16 cellular contexts compared by ENCODE assay signal in the genomic region with DNA sequence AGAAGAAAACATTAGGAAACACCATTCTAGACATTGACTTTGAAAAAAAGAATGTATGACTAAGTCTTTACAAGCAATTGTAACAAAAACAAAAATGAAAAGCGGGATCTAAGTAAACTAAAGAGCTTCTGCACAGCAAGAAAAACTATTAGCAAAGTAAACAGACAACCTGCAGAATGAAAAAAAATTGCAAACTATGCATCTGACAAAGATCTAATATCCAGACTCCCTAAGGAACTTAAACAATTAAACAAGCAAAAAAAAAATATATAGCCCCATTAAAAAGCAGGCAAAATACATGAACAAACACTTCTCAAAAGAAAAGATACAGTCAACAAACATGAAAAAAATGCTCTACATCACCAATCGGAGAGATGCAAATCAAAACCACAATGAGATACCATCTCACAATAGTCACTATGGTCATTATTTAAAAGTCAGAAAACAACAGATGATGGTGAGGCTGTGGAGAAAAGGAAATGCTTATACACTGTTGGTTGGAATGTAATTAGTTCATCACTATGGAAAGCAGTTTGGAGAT.
DNase-seq lines count a peak whose midpoint lies in the region; ATAC-seq, FAIRE-seq and TF ChIP-seq lines count a peak whose summit lies in the region.
"Had no signal": no experiment of that assay in that cellular context is flagged by ENCODE, and none has a peak within 500 bp of the region (broad histone marks: within the 10 kb centered on the region; RNA-seq: fewer than 3 reads in every experiment).

No MANE protein-coding gene starts in this region.

- H3K27ac ChIP-seq in Panc1 (ENCODE audit: low read length): no peak overlapping the region
- H3K27ac ChIP-seq in neuronal stem cell (replicated peaks; ENCODE audit: low read length): no peak overlapping the region
- H3K27ac ChIP-seq in tibial artery: no peak overlapping the region
- no peak overlapping the region for H3K27ac ChIP-seq in effector memory CD4-positive, alpha-beta T cell (ENCODE audit: insufficient read depth, low read length, poor library complexity, severe bottlenecking)
- H3K27ac ChIP-seq: colonic mucosa, lower lobe of right lung had no signal

- no peak overlapping the region for H3K18ac ChIP-seq in neuronal stem cell (ENCODE audit: low read length)

- no peak overlapping the region for H3K14ac ChIP-seq in neuronal stem cell (ENCODE audit: low read length)

- no peaks in the 10 kb centered on the region for H3K36me3 ChIP-seq in Panc1 (ENCODE audit: control insufficient read depth, insufficient read depth, low read length)
- no peaks in the 10 kb centered on the region for H3K36me3 ChIP-seq in neuronal stem cell (replicated peaks in 1 of 2; ENCODE audit: control insufficient read depth in 2 of 2, insufficient read depth in 2 of 2, low read length in 2 of 2)
- H3K36me3 ChIP-seq in tibial artery: no peaks in the 10 kb centered on the region
- no peaks in the 10 kb centered on the region for H3K36me3 ChIP-seq in effector memory CD4-positive, alpha-beta T cell (ENCODE audit: control insufficient read depth, insufficient read depth, low read length)
- H3K36me3 ChIP-seq: colonic mucosa, lower lobe of right lung had no signal

- H4K8ac ChIP-seq in neuronal stem cell (ENCODE audit: low read depth, low read length): no peak overlapping the region

- no peak overlapping the region for H3K4ac ChIP-seq in neuronal stem cell (ENCODE audit: low read length)

- H3K9ac ChIP-seq in neuronal stem cell (ENCODE audit: low read depth, low read length, poor library complexity): no peak overlapping the region

- H2BK5ac ChIP-seq in neuronal stem cell (ENCODE audit: low read length): no peak overlapping the region

- ATAC-seq in Panc1: peak; percentile 87
- ATAC-seq: lower lobe of right lung; natural killer cell treated with Interleukin-12 subunit alpha and Interleukin-12 subunit beta and Interleukin-15 and Interleukin-18, amount 100 ng/mL, for 72 hours had no signal

- H3K79me1 ChIP-seq in neuronal stem cell (ENCODE audit: low read depth, low read length): no peaks in the 10 kb centered on the region

- no TSS peak for BruUV-seq in Panc1 (replicated peaks; lab: Mats Ljungman, UMichigan)

- TF ChIP-seq CTCF in Panc1 (IDR thresholded peaks at IDR 0.05) (no peak), tibial artery (IDR thresholded peaks at IDR 0.05) (no peak)

- DNase-seq in ELR (ENCODE audit: low read depth): peak; percentile 83
- peak; percentile 28 for DNase-seq in Panc1 (ENCODE audit: low read depth, low spot score)
- peak; percentile 55 for DNase-seq in renal cortical epithelial cell (ENCODE audit: low read depth)
- no peak for DNase-seq in neuronal stem cell (ENCODE audit: low spot score)
- DNase-seq in tibial artery: no peak
- no peak for DNase-seq in posterior cingulate gyrus
- no peak for DNase-seq in effector memory CD4-positive, alpha-beta T cell
- DNase-seq: activated CD8-positive, alpha-beta memory T cell treated with anti-CD3 and anti-CD28 coated beads, Interleukin-2, amount 50 U/mL, for 4 hours; CD4-positive, alpha-beta memory T cell; colonic mucosa; lower lobe of right lung; NCI-H1092; NCI-H2227 treated with DMSO at 0.1 percent for 48 hours; stimulated activated CD4-positive, alpha-beta T cell treated with anti-CD3 and anti-CD28 coated beads, Interleukin-2, amount 100 ng/mL, for 48 hours had no signal

- H3K4me1 ChIP-seq in Panc1 (ENCODE audit: control insufficient read depth, insufficient read depth, low read length): no peaks in the 10 kb centered on the region
- no peaks in the 10 kb centered on the region for H3K4me1 ChIP-seq in neuronal stem cell (ENCODE audit: control insufficient read depth in 2 of 2, insufficient read depth in 1 of 2, low read depth in 1 of 2, low read length in 2 of 2)
- H3K4me1 ChIP-seq in tibial artery: no peaks in the 10 kb centered on the region
- H3K4me1 ChIP-seq in effector memory CD4-positive, alpha-beta T cell (ENCODE audit: control insufficient read depth, insufficient read depth, low read length, poor library complexity, severe bottlenecking): no peaks in the 10 kb centered on the region
- H3K4me1 ChIP-seq: colonic mucosa, lower lobe of right lung had no signal

- CTCF ChIA-PET in Panc1 (lab: Charles Lee): no interaction called here

- no peak overlapping the region for H2BK12ac ChIP-seq in neuronal stem cell (ENCODE audit: low read length)

- no peak overlapping the region for H3K4me2 ChIP-seq in neuronal stem cell (ENCODE audit: insufficient read depth, low read length, poor library complexity, severe bottlenecking)

- WGBS in neuronal stem cell (ENCODE audit: extremely low coverage in 2 of 2, insufficient read length in 2 of 2, insufficient replicate concordance in 1 of 2), 2 donors: no CpG with 5 or more reads among the region's 2 CpGs

- in situ Hi-C loops in Panc1 (cut with HindIII; ENCODE audit: low pct_unique_long_range_greater_than_20kb, low sequenced_read_pairs): no loop called here

- no peak overlapping the region for H2AFZ ChIP-seq in neuronal stem cell (ENCODE audit: low read length)

- no peak overlapping the region for H3K23ac ChIP-seq in neuronal stem cell (ENCODE audit: low read depth, low read length, poor library complexity)

- H2BK120ac ChIP-seq in neuronal stem cell (ENCODE audit: low read depth, low read length): no peak overlapping the region

- POLR2A ChIA-PET in Panc1 (lab: Charles Lee): interaction anchor here (0.6 kb wide), 1 partner anchor 11 kb away, joined by 4 read pairs; no protein-coding TSS in a partner anchor

- peak; percentile 99 for FAIRE-seq in endometrium (lab: Jason Lieb, UNC)

- intact Hi-C loops in Panc1 (cut with micrococcal nuclease; ENCODE audit: unreplicated experiment): no loop called here
- intact Hi-C loops in tibial artery (cut with DNase I; ENCODE audit: low total_unique reads): no loop called here
- intact Hi-C loops in posterior cingulate gyrus (cut with DNase I): no loop called here

- no peaks in the 10 kb centered on the region for H3K27me3 ChIP-seq in Panc1 (ENCODE audit: control insufficient read depth, insufficient read depth, low read length)
- no peaks in the 10 kb centered on the region for H3K27me3 ChIP-seq in neuronal stem cell (ENCODE audit: control insufficient read depth in 3 of 3, insufficient read depth in 3 of 3, low read depth in 1 of 3, low read length in 3 of 3)
- H3K27me3 ChIP-seq in tibial artery: no peaks in the 10 kb centered on the region
- H3K27me3 ChIP-seq in effector memory CD4-positive, alpha-beta T cell (replicated peaks; ENCODE audit: control insufficient read depth, insufficient read depth, low read length, poor library complexity, severe bottlenecking): no peaks in the 10 kb centered on the region
- H3K27me3 ChIP-seq: colonic mucosa had no signal

- H3K4me3 ChIP-seq in Panc1 (ENCODE audit: low read depth in 2 of 2, low read length in 2 of 2): no peak overlapping the region
- no peak overlapping the region for H3K4me3 ChIP-seq in neuronal stem cell (ENCODE audit: low read length in 2 of 2)
- no peak overlapping the region for H3K4me3 ChIP-seq in tibial artery
- no peak overlapping the region for H3K4me3 ChIP-seq in effector memory CD4-positive, alpha-beta T cell (ENCODE audit: insufficient read depth, low read depth, low read length, poor library complexity, severe bottlenecking)
- H3K4me3 ChIP-seq: colonic mucosa, lower lobe of right lung had no signal

- no peaks in the 10 kb centered on the region for H3K9me3 ChIP-seq in Panc1 (ENCODE audit: control insufficient read depth, insufficient read depth, low read depth, low read length)
- no peaks in the 10 kb centered on the region for H3K9me3 ChIP-seq in neuronal stem cell (replicated peaks in 1 of 2; ENCODE audit: control insufficient read depth in 2 of 2, insufficient read depth in 1 of 2, low read depth in 1 of 2, low read length in 2 of 2)
- no peaks in the 10 kb centered on the region for H3K9me3 ChIP-seq in tibial artery
- H3K9me3 ChIP-seq in effector memory CD4-positive, alpha-beta T cell (ENCODE audit: control insufficient read depth, low read length): no peaks in the 10 kb centered on the region
- H3K9me3 ChIP-seq: colonic mucosa, lower lobe of right lung had no signal

- no peak overlapping the region for H2BK15ac ChIP-seq in neuronal stem cell (ENCODE audit: low read length)

- no peak overlapping the region for H4K91ac ChIP-seq in neuronal stem cell (ENCODE audit: low read depth, low read length, poor library complexity)

- H2AK5ac ChIP-seq in neuronal stem cell (ENCODE audit: low read depth, low read length): no peak overlapping the region

Comparison
In these comparisons a context has a peak if more than half of its experiments do, and no peak if none do; other contexts are left out.
1. DNase-seq: peak in ELR (single experiment), Panc1 (single experiment) and renal cortical epithelial cell (single experiment); none in neuronal stem cell (single experiment), tibial artery (0 of 2), posterior cingulate gyrus (0 of 10) and effector memory CD4-positive, alpha-beta T cell (0 of 3).